In genomic region chr9:137299938-137300337, GRCh38 we compare ENCODE assay signal across 10 cellular contexts. TPM values are rescaled to one million over a fixed set of nuclear protein-coding genes. Genes with fewer than 3 reads are reported as not detected.
DNase-seq lines count a peak whose midpoint lies in the region; ATAC-seq and TF ChIP-seq lines count a peak whose summit lies in the region.
"Had no signal": no experiment of that assay in that cellular context is flagged by ENCODE, and none has a peak within 500 bp of the region (broad histone marks: within the 10 kb centered on the region; RNA-seq: fewer than 3 reads in every experiment).

No MANE protein-coding gene starts in this region.

- CTCF ChIA-PET in PC-3 (lab: Charles Lee) = no interaction called here

- H3K9me2 ChIP-seq in PC-3 (replicated peaks; ENCODE audit: low read length) = no peaks in the 10 kb centered on the region

- H3K79me1 ChIP-seq in neuronal stem cell (ENCODE audit: low read depth, low read length) = peaks cover 8% of the 10 kb centered on the region

- H3K27me3 Mint-ChIP-seq in CD4-positive, CD25-positive, alpha-beta regulatory T cell = peaks cover 18% of the 10 kb centered on the region

- no peak overlapping the region for H3K27ac Mint-ChIP-seq in CD4-positive, CD25-positive, alpha-beta regulatory T cell

- H3F3A ChIP-seq in PC-3 (ENCODE audit: low read length, unreplicated experiment) = no peaks in the 10 kb centered on the region

- no peaks in the 10 kb centered on the region for H3K36me3 Mint-ChIP-seq in CD4-positive, CD25-positive, alpha-beta regulatory T cell

- H3K27me3 ChIP-seq in CD4-positive, CD25-positive, alpha-beta regulatory T cell (ENCODE audit: control insufficient read depth, insufficient read depth, low read length) = peaks cover 5% of the 10 kb centered on the region
- no peaks in the 10 kb centered on the region for H3K27me3 ChIP-seq in PC-3 (ENCODE audit: low read length)
- peaks cover 1 to 12% (median 3%) of the 10 kb centered on the region in 3 experiments for H3K27me3 ChIP-seq in neuronal stem cell (ENCODE audit: control insufficient read depth in 3 of 3, insufficient read depth in 3 of 3, low read depth in 1 of 3, low read length in 3 of 3)

- H3K23ac ChIP-seq in neuronal stem cell (ENCODE audit: low read depth, low read length, poor library complexity) = no peak overlapping the region

- peaks cover 0 to 1% (median 0%) of the 10 kb centered on the region in 7 donors for H3K9me3 Mint-ChIP-seq in CD4-positive, CD25-positive, alpha-beta regulatory T cell

- no peak overlapping the region for H3K4me3 ChIP-seq in CD4-positive, CD25-positive, alpha-beta regulatory T cell (ENCODE audit: low read depth, low read length)
- H3K4me3 ChIP-seq in PC-3 (ENCODE audit: low read length) (peak overlapping the region; percentile 89), fibroblast of pulmonary artery (replicated peaks; ENCODE audit: low read depth, low read length) (peak overlapping the region; percentile 59), neuronal stem cell (ENCODE audit: low read length in 2 of 2) (peak overlapping the region; percentile 73 to 95)
- H3K4me3 ChIP-seq: MG63 had no signal

- H2BK120ac ChIP-seq in neuronal stem cell (ENCODE audit: low read depth, low read length) = no peak overlapping the region

- peaks cover 30% of the 10 kb centered on the region for H3K4me1 ChIP-seq in CD4-positive, CD25-positive, alpha-beta regulatory T cell (ENCODE audit: control insufficient read depth, insufficient read depth, low read length, poor library complexity, severe bottlenecking)
- H3K4me1 ChIP-seq in PC-3 (ENCODE audit: insufficient read depth, low read length) (peaks cover 5% of the 10 kb centered on the region; the same call in 1 of the 2 replicates), neuronal stem cell (ENCODE audit: control insufficient read depth in 2 of 2, insufficient read depth in 1 of 2, low read depth in 1 of 2, low read length in 2 of 2) (peaks cover 46 to 47% of the 10 kb centered on the region in 2 donors)

- peaks cover 0 to 20% (median 3%) of the 10 kb centered on the region in 4 donors for H3K4me1 Mint-ChIP-seq in CD4-positive, CD25-positive, alpha-beta regulatory T cell

- no peak overlapping the region for H2BK15ac ChIP-seq in neuronal stem cell (ENCODE audit: low read length)

- H2AK5ac ChIP-seq in neuronal stem cell (ENCODE audit: low read depth, low read length) = no peak overlapping the region

- no peaks in the 10 kb centered on the region for H3K36me3 ChIP-seq in CD4-positive, CD25-positive, alpha-beta regulatory T cell (ENCODE audit: control insufficient read depth, insufficient read depth, low read length)
- H3K36me3 ChIP-seq in PC-3 (ENCODE audit: low read depth, low read length) (no peaks in the 10 kb centered on the region), neuronal stem cell (replicated peaks in 1 of 2; ENCODE audit: control insufficient read depth in 2 of 2, insufficient read depth in 2 of 2, low read length in 2 of 2) (peaks cover 5 to 14% of the 10 kb centered on the region in 2 donors)
- H3K36me3 ChIP-seq: MG63 had no signal

- intact Hi-C loops in PC-3 (cut with micrococcal nuclease) = no loop called here

- H2BK5ac ChIP-seq in neuronal stem cell (ENCODE audit: low read length) = no peak overlapping the region

- no peak overlapping the region for H3K14ac ChIP-seq in neuronal stem cell (ENCODE audit: low read length)

- H4K8ac ChIP-seq in neuronal stem cell (ENCODE audit: low read depth, low read length) = no peak overlapping the region

- H3K4ac ChIP-seq in neuronal stem cell (ENCODE audit: low read length) = no peak overlapping the region

- no CpG with 5 or more reads among the region's 16 CpGs for WGBS in neuronal stem cell (ENCODE audit: extremely low coverage in 2 of 2, insufficient read length in 2 of 2, insufficient replicate concordance in 1 of 2), 2 donors

- H3K27ac ChIP-seq in CD4-positive, CD25-positive, alpha-beta regulatory T cell (ENCODE audit: insufficient read depth, low read length, poor library complexity, severe bottlenecking) = no peak overlapping the region
- H3K27ac ChIP-seq in PC-3 (ENCODE audit: low read length) (no peak overlapping the region), neuronal stem cell (replicated peaks; ENCODE audit: low read length) (no peak overlapping the region)

- POLR2A ChIA-PET in PC-3 (lab: Charles Lee; ENCODE audit: unreplicated experiment) = no interaction called here

- no peak overlapping the region for H4K91ac ChIP-seq in neuronal stem cell (ENCODE audit: low read depth, low read length, poor library complexity)

- peaks cover 15% of the 10 kb centered on the region for H3K79me2 ChIP-seq in PC-3 (ENCODE audit: low read length)

- H3K4me3 Mint-ChIP-seq in CD4-positive, CD25-positive, alpha-beta regulatory T cell = peak overlapping the region; percentile 48 to 82 (median 62)

- H3K18ac ChIP-seq in neuronal stem cell (ENCODE audit: low read length) = no peak overlapping the region

- peaks cover 10% of the 10 kb centered on the region for H4K20me1 ChIP-seq in PC-3 (ENCODE audit: low read length)

- TF ChIP-seq POLR2A in GM18505 (IDR thresholded peaks at IDR 0.05; ENCODE audit: borderline replicate concordance, extremely low read depth, insufficient read depth, insufficient read length) = no peak

- no peak overlapping the region for H2AFZ ChIP-seq in PC-3 (ENCODE audit: low read length)
- H2AFZ ChIP-seq in neuronal stem cell (ENCODE audit: low read length) = no peak overlapping the region

- H3K9ac ChIP-seq in PC-3 (ENCODE audit: low read length) (peak overlapping the region; percentile 73; the same call in 1 of the 2 replicates), neuronal stem cell (ENCODE audit: low read depth, low read length, poor library complexity) (peak overlapping the region; percentile 60)

- H3K9me3 ChIP-seq in CD4-positive, CD25-positive, alpha-beta regulatory T cell (ENCODE audit: control insufficient read depth in 2 of 2, low read length in 2 of 2) = no peaks in the 10 kb centered on the region
- H3K9me3 ChIP-seq in PC-3 (ENCODE audit: low read length) (no peaks in the 10 kb centered on the region), neuronal stem cell (replicated peaks in 1 of 2; ENCODE audit: control insufficient read depth in 2 of 2, insufficient read depth in 1 of 2, low read depth in 1 of 2, low read length in 2 of 2) (peaks cover 0 to under 1% of the 10 kb centered on the region in 2 donors)
- H3K9me3 ChIP-seq: MG63 had no signal

- H3K4me2 ChIP-seq in PC-3 (ENCODE audit: low read length) (peak overlapping the region; percentile 89), neuronal stem cell (ENCODE audit: insufficient read depth, low read length, poor library complexity, severe bottlenecking) (peak overlapping the region; percentile 80)

- no peak for ATAC-seq in CD4-positive, CD25-positive, alpha-beta regulatory T cell (ENCODE audit: low read depth in 2 of 2)
- no peak for ATAC-seq in PC-3
- ATAC-seq in GM18505 (IDR thresholded peaks at IDR 0.05; ENCODE audit: unreplicated experiment) = no peak

- no peak overlapping the region for H2BK12ac ChIP-seq in neuronal stem cell (ENCODE audit: low read length)

- no peak for DNase-seq in CD4-positive, CD25-positive, alpha-beta regulatory T cell
- DNase-seq in PC-3 = no peak
- peak; percentile 44 for DNase-seq in fibroblast of pulmonary artery (ENCODE audit: low read depth)
- no peak for DNase-seq in neuronal stem cell (ENCODE audit: low spot score)
- DNase-seq in foreskin melanocyte = no peak
- no peak for DNase-seq in NCI-H1694 (lab: John Stamatoyannopoulos, UW)
- no peak for DNase-seq in cerebellar nuclear complex (lab: John Stamatoyannopoulos, UW)
- DNase-seq: MG63 had no signal

- no peak for TF ChIP-seq CTCF in PC-3 (conservative IDR thresholded peaks at IDR 0.05; ENCODE audit: low read depth, low read length)
- no peak for TF ChIP-seq CTCF in fibroblast of pulmonary artery (IDR thresholded peaks at IDR 0.05; ENCODE audit: low read length, missing control alignments)

- TSS peak; percentile 83 for BruUV-seq in PC-3 (replicated peaks; lab: Mats Ljungman, UMichigan)

RNA-seq across cellular contexts. Expression of gene NRARP, which starts 2.1 kb away (rescaled TPM):
- total RNA-seq in CD4-positive, CD25-positive, alpha-beta regulatory T cell = 1.6 TPM
- polyA plus RNA-seq in CD4-positive, CD25-positive, alpha-beta regulatory T cell = not detected
- total RNA-seq in PC-3 (2014; rRNA removed) = 35.5 and 36.8 TPM in 2 replicates
- polyA plus RNA-seq in neuronal stem cell (2013, experiment 1 of 2) = 51.2 TPM
- polyA plus RNA-seq in neuronal stem cell (2013, experiment 2 of 2) = 51.6 TPM

RNA-seq across cellular contexts. Expression of gene TOR4A, which starts 22.4 kb away (rescaled TPM):
- 6.1 TPM for total RNA-seq in CD4-positive, CD25-positive, alpha-beta regulatory T cell
- 1 to 10 TPM; 2.6 to 4.2 (median 3.5) TPM for polyA plus RNA-seq in CD4-positive, CD25-positive, alpha-beta regulatory T cell
- 28.9 and 32.7 TPM in 2 replicates for total RNA-seq in PC-3 (2014; rRNA removed)
- polyA plus RNA-seq in neuronal stem cell (2013, experiment 1 of 2) = 3.1 TPM
- polyA plus RNA-seq in neuronal stem cell (2013, experiment 2 of 2) = 3.0 TPM

RNA-seq across cellular contexts. Expression of gene NELFB, which starts 44.8 kb away (rescaled TPM):
- total RNA-seq in CD4-positive, CD25-positive, alpha-beta regulatory T cell = 46.4 TPM
- 10 to 100 TPM; 22.3 to 27.1 (median 23.7) TPM for polyA plus RNA-seq in CD4-positive, CD25-positive, alpha-beta regulatory T cell
- total RNA-seq in PC-3 (2014; rRNA removed) = 50.7 and 69.5 TPM in 2 replicates
- 45.7 TPM for polyA plus RNA-seq in neuronal stem cell (2013, experiment 1 of 2)
- 46.2 TPM for polyA plus RNA-seq in neuronal stem cell (2013, experiment 2 of 2)

RNA-seq across cellular contexts. Expression of gene STPG3, which starts 48.9 kb away (rescaled TPM):
- total RNA-seq in CD4-positive, CD25-positive, alpha-beta regulatory T cell = not detected
- not detected for polyA plus RNA-seq in CD4-positive, CD25-positive, alpha-beta regulatory T cell
- total RNA-seq in PC-3 (2014; rRNA removed) = not detected in 2 replicates
- polyA plus RNA-seq in neuronal stem cell (2013, experiment 1 of 2) = 0.07 TPM
- polyA plus RNA-seq in neuronal stem cell (2013, experiment 2 of 2) = not detected
- total RNA-seq: ureter had no signal

RNA-seq across cellular contexts. Expression of gene TUBB4B, which starts 58.9 kb away (rescaled TPM):
- total RNA-seq in CD4-positive, CD25-positive, alpha-beta regulatory T cell = 100 TPM
- 10 to 100 TPM; 56.7 to 87.4 (median 71.8) TPM for polyA plus RNA-seq in CD4-positive, CD25-positive, alpha-beta regulatory T cell
- total RNA-seq in PC-3 (2014; rRNA removed) = 424 and 599 TPM in 2 replicates
- 358 TPM for polyA plus RNA-seq in neuronal stem cell (2013, experiment 1 of 2)
- 354 TPM for polyA plus RNA-seq in neuronal stem cell (2013, experiment 2 of 2)

Comparison
In these comparisons a context has a peak if more than half of its experiments do, and no peak if none do; other contexts are left out.
1. RNA of gene NRARP, which starts 2.1 kb away (total RNA-seq): 35.5 to 36.8 TPM in PC-3; 1.6 TPM in CD4-positive, CD25-positive, alpha-beta regulatory T cell (single experiment); every median in the first group is over 10 times any median in the second.